8 cellular contexts compared by ENCODE assay signal in the genomic region with DNA sequence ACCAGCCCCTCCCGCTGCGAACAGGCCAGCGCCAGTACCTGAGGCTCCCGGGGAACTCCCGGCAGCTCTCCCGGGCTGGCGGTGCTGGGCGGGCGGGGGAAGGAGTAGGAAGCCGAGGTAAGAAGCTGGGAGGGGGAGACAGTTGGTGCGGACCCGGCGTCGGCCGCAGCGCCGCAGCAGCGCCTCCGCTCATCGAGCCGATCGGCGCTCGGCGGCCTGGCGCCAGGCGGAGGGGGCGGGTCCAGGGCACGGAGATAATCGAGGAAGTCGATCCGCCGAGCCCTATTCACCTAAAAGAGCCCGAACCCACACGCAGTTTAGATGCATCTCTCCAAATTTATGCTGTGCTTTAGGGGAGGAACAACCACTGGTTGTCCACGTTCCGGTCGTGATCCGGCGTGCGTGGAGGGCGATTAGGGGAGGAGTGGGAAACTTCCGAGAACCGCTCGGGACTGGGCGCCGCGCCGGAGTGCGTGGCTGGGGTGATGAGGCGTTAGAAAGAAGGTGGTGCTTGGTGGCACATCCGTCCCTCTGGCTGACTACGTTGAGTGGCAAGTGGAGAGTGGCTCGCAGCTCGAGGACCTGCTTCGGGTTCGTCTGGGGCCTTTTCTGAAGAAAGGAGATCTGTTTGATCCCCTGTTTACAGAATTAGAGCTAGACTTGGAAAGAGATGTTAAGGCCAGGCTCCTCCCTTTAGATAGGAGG. TPM values are rescaled to one million over a fixed set of nuclear protein-coding genes. Genes with fewer than 3 reads are reported as not detected.
A peak's percentile ranks its signal among the peaks of the same experiment; 100 is the strongest.
DNase-seq lines count a peak whose midpoint lies in the region; ATAC-seq and TF ChIP-seq lines count a peak whose summit lies in the region.

A gene with protein sequence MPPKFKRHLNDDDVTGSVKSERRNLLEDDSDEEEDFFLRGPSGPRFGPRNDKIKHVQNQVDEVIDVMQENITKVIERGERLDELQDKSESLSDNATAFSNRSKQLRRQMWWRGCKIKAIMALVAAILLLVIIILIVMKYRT (minus strand): TSS at position 194 of the 705 bp plus-strand sequence. CDS start 3,651 bp downstream, outside the sequence.

- TF ChIP-seq CTCF in progenitor cell of endocrine pancreas (IDR thresholded peaks at IDR 0.05; ENCODE audit: unreplicated experiment) (peak; percentile 0), upper lobe of left lung (IDR thresholded peaks at IDR 0.05) (peak in 2 of 6 experiments; percentile 15 to 18)

- intact Hi-C loops in left cardiac atrium (cut with DNase I): loop anchor here in 1 of 2 donors (2.0 kb wide), 1 partner anchor 39 kb away; a partner anchor contains a TSS

- H3K36me3 ChIP-seq in upper lobe of left lung: peaks cover under 1 to 8% (median 5%) of the 10 kb centered on the region in 4 donors

- WGBS in upper lobe of left lung, 2 donors: 0% methylated on average over 37 to 45 of the region's 57 CpGs

- H3K27me3 Mint-ChIP-seq in T-helper 1 cell treated with Interleukin-12 subunit alpha and Interleukin-12 subunit beta and Interleukin-4 antibody, amounts not matched to agents 30 μg/mL and 1 μg/mL, for 36 hours (ENCODE audit: low read depth): no peaks in the 10 kb centered on the region
- H3K27me3 Mint-ChIP-seq in progenitor cell of endocrine pancreas: no peaks in the 10 kb centered on the region

- peak in 1 of 4 donors; percentile 51 for TF ChIP-seq EP300 in upper lobe of left lung (IDR thresholded peaks at IDR 0.05)

- H3K27ac Mint-ChIP-seq in T-helper 1 cell treated with Interleukin-12 subunit alpha and Interleukin-12 subunit beta and Interleukin-4 antibody, amounts not matched to agents 30 μg/mL and 1 μg/mL, for 36 hours: peak within 1 kb of the TSS; percentile 99
- H3K27ac Mint-ChIP-seq in progenitor cell of endocrine pancreas: peak within 1 kb of the TSS; percentile 98

- H3K4me1 Mint-ChIP-seq in T-helper 1 cell treated with Interleukin-12 subunit alpha and Interleukin-12 subunit beta and Interleukin-4 antibody, amounts not matched to agents 30 μg/mL and 1 μg/mL, for 36 hours (ENCODE audit: low read depth): peaks cover 42% of the 10 kb centered on the region
- peaks cover 14% of the 10 kb centered on the region for H3K4me1 Mint-ChIP-seq in progenitor cell of endocrine pancreas (ENCODE audit: low read depth)

- peak; percentile 85 for DNase-seq in NCI-H146 (lab: John Stamatoyannopoulos, UW)
- DNase-seq in amniotic stem cell (lab: John Stamatoyannopoulos, UW): peak; percentile 76
- peak; percentile 90 for DNase-seq in left cardiac atrium
- peak; percentile 74 for DNase-seq in progenitor cell of endocrine pancreas (ENCODE audit: low spot score, unreplicated experiment)
- peak; percentile 91 to 98 for DNase-seq in upper lobe of left lung

- peaks cover 9% of the 10 kb centered on the region for H3K36me3 Mint-ChIP-seq in T-helper 1 cell treated with Interleukin-12 subunit alpha and Interleukin-12 subunit beta and Interleukin-4 antibody, amounts not matched to agents 30 μg/mL and 1 μg/mL, for 36 hours (ENCODE audit: low read depth)
- H3K36me3 Mint-ChIP-seq in progenitor cell of endocrine pancreas (ENCODE audit: insufficient read depth): peaks cover under 1% of the 10 kb centered on the region

- H3K4me1 ChIP-seq in upper lobe of left lung: peaks cover 24 to 45% (median 35%) of the 10 kb centered on the region in 4 donors

- H3K9me3 ChIP-seq in upper lobe of left lung: no peaks in the 10 kb centered on the region

- H3K4me3 ChIP-seq in upper lobe of left lung: peak within 1 kb of the TSS; percentile 77 to 93 (median 86)

- ATAC-seq in GM18498 (IDR thresholded peaks at IDR 0.05; ENCODE audit: unreplicated experiment): peak; percentile 93
- ATAC-seq in HG02840 (IDR thresholded peaks at IDR 0.05; ENCODE audit: low FRiP score, unreplicated experiment): peak; percentile 91
- peak; percentile 92 to 95 for ATAC-seq in left cardiac atrium
- peak; percentile 96 to 98 for ATAC-seq in upper lobe of left lung (ENCODE audit: low FRiP score in 2 of 2)

- TF ChIP-seq POLR2A in upper lobe of left lung (IDR thresholded peaks at IDR 0.05): peak in 3 of 4 donors; percentile 83 to 94 (median 83)

- H3K9me3 Mint-ChIP-seq in T-helper 1 cell treated with Interleukin-12 subunit alpha and Interleukin-12 subunit beta and Interleukin-4 antibody, amounts not matched to agents 30 μg/mL and 1 μg/mL, for 36 hours: no peaks in the 10 kb centered on the region
- no peaks in the 10 kb centered on the region for H3K9me3 Mint-ChIP-seq in progenitor cell of endocrine pancreas (ENCODE audit: low read depth)

- peak within 1 kb of the TSS; percentile 99 for H3K4me3 Mint-ChIP-seq in T-helper 1 cell treated with Interleukin-12 subunit alpha and Interleukin-12 subunit beta and Interleukin-4 antibody, amounts not matched to agents 30 μg/mL and 1 μg/mL, for 36 hours
- peak within 1 kb of the TSS; percentile 99 for H3K4me3 Mint-ChIP-seq in progenitor cell of endocrine pancreas (ENCODE audit: low read depth)

- no peaks in the 10 kb centered on the region for H3K27me3 ChIP-seq in upper lobe of left lung

- peak within 1 kb of the TSS; percentile 94 to 98 (median 96) for H3K27ac ChIP-seq in upper lobe of left lung

RNA-seq across cellular contexts. Expression of the gene that starts here (rescaled TPM):
- 1 to 10 TPM; 9.0 to 9.5 TPM for total RNA-seq in left cardiac atrium
- 8.9 and 10.1 TPM in 2 replicates for total RNA-seq in progenitor cell of endocrine pancreas
- 10 to 100 TPM; 11.5 to 17.9 (median 13.4) TPM for total RNA-seq in upper lobe of left lung

Comparison
In these comparisons a context has a peak if more than half of its experiments do, and no peak if none do; other contexts are left out.
1. Peak in every context shown above with its lines: DNase-seq, ATAC-seq, H3K4me3 ChIP-seq and H3K27ac ChIP-seq.